In genomic region chr10:129861776-129862530, GRCh38 we compare ENCODE assay signal across 19 cellular contexts.
DNase-seq lines count a peak whose midpoint lies in the region; TF ChIP-seq lines count a peak whose summit lies in the region.
"Had no signal": no experiment of that assay in that cellular context is flagged by ENCODE, and none has a peak within 500 bp of the region (broad histone marks: within the 10 kb centered on the region; RNA-seq: fewer than 3 reads in every experiment).

No MANE protein-coding gene starts in this region.

- H3K27ac ChIP-seq in testis = no peak overlapping the region
- H3K27ac ChIP-seq: C4-2B, Peyer's patch had no signal

- in situ Hi-C loops in GM13977 (cut with MboI; ENCODE audit: low pct_unique_long_range_greater_than_20kb, low sequenced_read_pairs, unreplicated experiment) = no loop called here

- H3K27me3 ChIP-seq in testis = no peaks in the 10 kb centered on the region
- H3K27me3 ChIP-seq: Peyer's patch had no signal

- H3K9me3 Mint-ChIP-seq in nephron progenitor cell = peaks cover 8% of the 10 kb centered on the region
- H3K9me3 Mint-ChIP-seq: GM23338, IgD-negative memory B cell, T-cell had no signal

- peak; percentile 58 for DNase-seq in DMS79 (lab: John Stamatoyannopoulos, UW)
- peak; percentile 61 for DNase-seq in NCI-H128 (lab: John Stamatoyannopoulos, UW; ENCODE audit: unreplicated experiment)
- DNase-seq in NCI-H748 (lab: John Stamatoyannopoulos, UW; ENCODE audit: unreplicated experiment) = peak; percentile 61
- DNase-seq in nephron progenitor cell = no peak
- no peak for DNase-seq in GM13977 (ENCODE audit: low spot score)
- DNase-seq in effector CD4-positive, alpha-beta T cell = no peak
- no peak for DNase-seq in testis
- DNase-seq in NCI-H2196 treated with DMSO at 0.1 percent for 48 hours (lab: John Stamatoyannopoulos, UW; ENCODE audit: unreplicated experiment) = no peak
- DNase-seq: DND-41, MV-4-11, NCI-H2227 treated with DMSO at 0.1 percent for 48 hours, NCI-H524, Peyer's patch, T-cell had no signal

- no peaks in the 10 kb centered on the region for H3K9me3 ChIP-seq in testis
- H3K9me3 ChIP-seq: HAP-1, Peyer's patch had no signal

- H3K36me3 ChIP-seq in testis (ENCODE audit: low read depth, missing control alignments) = no peaks in the 10 kb centered on the region
- H3K36me3 ChIP-seq: Peyer's patch had no signal

- TF ChIP-seq CTCF in nephron progenitor cell (IDR thresholded peaks at IDR 0.05) (no peak), GM13977 (IDR thresholded peaks at IDR 0.05; ENCODE audit: extremely low read depth, insufficient read depth, missing control alignments) (no peak), testis (IDR thresholded peaks at IDR 0.05) (no peak)

- no peak for TF ChIP-seq POLR2A in testis (IDR thresholded peaks at IDR 0.05)

- H3K27ac Mint-ChIP-seq in nephron progenitor cell = peak overlapping the region; percentile 85
- H3K27ac Mint-ChIP-seq: GM23338, IgD-negative memory B cell, T-cell had no signal

- 78 to 79% methylated on average over 22 of the region's 22 CpGs for WGBS in testis, 2 donors

- H3K4me3 ChIP-seq in testis = no peak overlapping the region
- H3K4me3 ChIP-seq: GM12878, GM23338, HAP-1, Peyer's patch had no signal

- peaks cover 56% of the 10 kb centered on the region for H3K36me3 Mint-ChIP-seq in nephron progenitor cell (ENCODE audit: low read depth)
- H3K36me3 Mint-ChIP-seq: T-cell had no signal

- peaks cover 4% of the 10 kb centered on the region for H3K27me3 Mint-ChIP-seq in nephron progenitor cell (ENCODE audit: low read depth, poor library complexity)

- peaks cover 52% of the 10 kb centered on the region for H3K4me1 Mint-ChIP-seq in nephron progenitor cell
- H3K4me1 Mint-ChIP-seq: IgD-negative memory B cell, T-cell had no signal

- intact Hi-C loops in testis (cut with DNase I; ENCODE audit: low total_unique reads) = no loop called here

- H3K4me1 ChIP-seq in testis = no peaks in the 10 kb centered on the region
- H3K4me1 ChIP-seq: HAP-1, Peyer's patch had no signal

- peak overlapping the region; percentile 14 for H3K4me3 Mint-ChIP-seq in nephron progenitor cell
- H3K4me3 Mint-ChIP-seq: GM23338, IgD-negative memory B cell, T-cell had no signal

Comparison
In these comparisons a context has a peak if more than half of its experiments do, and no peak if none do; other contexts are left out.
1. DNase-seq: peak in DMS79 (single experiment), NCI-H128 (single experiment) and NCI-H748 (single experiment); none in nephron progenitor cell (single experiment), GM13977 (single experiment), effector CD4-positive, alpha-beta T cell (single experiment), testis (single experiment) and NCI-H2196 treated with DMSO at 0.1 percent for 48 hours (single experiment).